In genomic region chr5:98904786-98905185, GRCh38 we compare ENCODE assay signal across 14 cellular contexts. TPM values are rescaled to one million over a fixed set of nuclear protein-coding genes. Genes with fewer than 3 reads are reported as not detected.
DNase-seq lines count a peak whose midpoint lies in the region; ATAC-seq, FAIRE-seq and TF ChIP-seq lines count a peak whose summit lies in the region.
"Had no signal": no experiment of that assay in that cellular context is flagged by ENCODE, and none has a peak within 500 bp of the region (broad histone marks: within the 10 kb centered on the region; RNA-seq: fewer than 3 reads in every experiment).

No MANE protein-coding gene starts in this region.

- no peak overlapping the region for H3K4me3 ChIP-seq in left ventricle myocardium inferior
- H3K4me3 ChIP-seq in small intestine (ENCODE audit: low read depth in 1 of 2, low read length in 2 of 2): no peak overlapping the region
- H3K4me3 ChIP-seq in dorsolateral prefrontal cortex: no peak overlapping the region

- WGBS in small intestine, 3 donors: 64 to 72% (median 65%) methylated on average over 6 of the region's 6 CpGs

- POLR2A ChIA-PET in RWPE1 (lab: Yijun Ruan, JAX; ENCODE audit: low non-redundant PET): no interaction called here

- peaks cover 19% of the 10 kb centered on the region for H3K4me1 ChIP-seq in left ventricle myocardium inferior
- H3K4me1 ChIP-seq in small intestine (ENCODE audit: control insufficient read depth in 2 of 2, insufficient read depth in 1 of 2, low read depth in 1 of 2, low read length in 1 of 2): no peaks in the 10 kb centered on the region

- no peaks in the 10 kb centered on the region for H3K27me3 ChIP-seq in left ventricle myocardium inferior (ENCODE audit: low read depth)
- H3K27me3 ChIP-seq in small intestine (ENCODE audit: control insufficient read depth in 2 of 2, insufficient read depth in 2 of 2, low read length in 2 of 2): no peaks in the 10 kb centered on the region
- H3K27me3 ChIP-seq in dorsolateral prefrontal cortex: no peaks in the 10 kb centered on the region

- intact Hi-C loops in Right ventricle myocardium inferior (cut with DNase I): no loop called here
- intact Hi-C loops in left ventricle myocardium inferior (cut with micrococcal nuclease): no loop called here
- intact Hi-C loops in dorsolateral prefrontal cortex (cut with DNase I): loop anchor here (1.0 to 5.0 kb wide), 2 partner anchors 128 to 129 kb away; no protein-coding TSS in a partner anchor

- H3K27ac ChIP-seq in left ventricle myocardium inferior (replicated peaks) (no peak overlapping the region), RWPE1 (no peak overlapping the region), small intestine (ENCODE audit: low read depth in 1 of 2, low read length in 1 of 2) (no peak overlapping the region), dorsolateral prefrontal cortex (no peak overlapping the region)

- TF ChIP-seq CTCF in left ventricle myocardium inferior (IDR thresholded peaks at IDR 0.05; ENCODE audit: borderline replicate concordance) (no peak), RWPE1 (conservative IDR thresholded peaks at IDR 0.05; ENCODE audit: low read depth) (no peak), dorsolateral prefrontal cortex (IDR thresholded peaks at IDR 0.05 in 54 of 56, conservative IDR thresholded peaks at IDR 0.05 in 2 of 56; ENCODE audit: low read depth in 1 of 56, partially characterized antibody in 56 of 56) (no peak)

- CTCF ChIA-PET in RWPE1 (lab: Yijun Ruan, JAX): interaction anchor here (0.6 to 2.1 kb wide), 3 partner anchors 14 to 156 kb away, joined by 3 to 13 read pairs (median 6); no protein-coding TSS in a partner anchor

- H3K36me3 ChIP-seq in left ventricle myocardium inferior (peaks cover 43% of the 10 kb centered on the region), small intestine (ENCODE audit: control insufficient read depth in 2 of 2, insufficient read depth in 2 of 2, low read length in 2 of 2) (peaks cover 2 to 5% of the 10 kb centered on the region in 2 donors)

- no peak for ATAC-seq in Right ventricle myocardium inferior
- ATAC-seq in GM21576 (IDR thresholded peaks at IDR 0.05; ENCODE audit: unreplicated experiment): no peak
- ATAC-seq: Panc1 had no signal

- DNase-seq in Right ventricle myocardium inferior (ENCODE audit: missing footprints): peak; percentile 4
- DNase-seq in left ventricle myocardium inferior: no peak
- DNase-seq in RWPE1 (ENCODE audit: low spot score): peak; percentile 45
- peak; percentile 82 for DNase-seq in dermis blood vessel endothelial cell
- DNase-seq in small intestine: peak; percentile 16
- DNase-seq in dorsolateral prefrontal cortex: no peak
- DNase-seq in dedifferentiated amniotic fluid mesenchymal stem cell (ENCODE audit: extremely low spot score): no peak
- DNase-seq: DND-41, H7, NCI-H1105, NCI-H446 had no signal

- H3K9me3 ChIP-seq in left ventricle myocardium inferior (replicated peaks) (no peaks in the 10 kb centered on the region), small intestine (ENCODE audit: control insufficient read depth, low read depth) (no peaks in the 10 kb centered on the region)

- FAIRE-seq in small intestine (lab: Jason Lieb, UNC): no peak
- FAIRE-seq: endometrium had no signal

RNA-seq across cellular contexts. Expression of gene CHD1, which starts 24.0 kb away (rescaled TPM):
- total RNA-seq in Right ventricle myocardium inferior (11.7 TPM), left ventricle myocardium inferior (11.6 TPM), dermis blood vessel endothelial cell (74.4 and 104 TPM in 2 replicates), dorsolateral prefrontal cortex (10 to 100 TPM; 19.6 to 53.4 (median 28.9) TPM)
- 10 to 100 TPM; 10.6 to 23.5 (median 20.3) TPM for polyA plus RNA-seq in small intestine

Comparison
In these comparisons a context has a peak if more than half of its experiments do, and no peak if none do; other contexts are left out.
1. DNase-seq: peak in Right ventricle myocardium inferior (single experiment), RWPE1 (single experiment), dermis blood vessel endothelial cell (single experiment) and small intestine (single experiment); none in left ventricle myocardium inferior (single experiment), dorsolateral prefrontal cortex (0 of 10) and dedifferentiated amniotic fluid mesenchymal stem cell (single experiment).
2. intact Hi-C loops: an anchor here in dorsolateral prefrontal cortex (1.0 to 5.0 kb wide); none called in Right ventricle myocardium inferior and left ventricle myocardium inferior.